ENCODE assay signal across 17 cellular contexts in genomic region chr11:9823439-9823838, GRCh38.
DNase-seq lines count a peak whose midpoint lies in the region; ATAC-seq, FAIRE-seq and TF ChIP-seq lines count a peak whose summit lies in the region.
"Had no signal": no experiment of that assay in that cellular context is flagged by ENCODE, and none has a peak within 500 bp of the region (broad histone marks: within the 10 kb centered on the region; RNA-seq: fewer than 3 reads in every experiment).

No MANE protein-coding gene starts in this region.

- no peak for TF ChIP-seq CTCF in astrocyte (IDR thresholded peaks at IDR 0.05; ENCODE audit: insufficient read depth, low read depth, low read length)
- TF ChIP-seq CTCF in keratinocyte (optimal IDR thresholded peaks at IDR 0.05 in 1 of 3, IDR thresholded peaks at IDR 0.05 in 1 of 3, conservative IDR thresholded peaks at IDR 0.05 in 1 of 3; ENCODE audit: extremely low read depth in 1 of 3, insufficient read depth in 2 of 3, low read length in 3 of 3), result no peak
- no peak for TF ChIP-seq CTCF in RWPE1 (conservative IDR thresholded peaks at IDR 0.05; ENCODE audit: low read depth)

- no peak for DNase-seq in activated T-cell treated with anti-CD3 and anti-CD28 coated beads, Interleukin-2, amount 50 U/mL, for 72 hours
- DNase-seq in activated T-cell treated with anti-CD3 and anti-CD28 coated beads, Interleukin-2, amount 50 U/mL, for 24 hours, result no peak
- no peak for DNase-seq in astrocyte (ENCODE audit: low read depth)
- DNase-seq in keratinocyte (ENCODE audit: low read depth, low spot score), result no peak
- DNase-seq in AG08395 (ENCODE audit: low spot score), result no peak
- DNase-seq in RWPE1 (ENCODE audit: low spot score), result no peak
- no peak for DNase-seq in 8988T
- DNase-seq: KBM-7, NCI-H1092 treated with DMSO at 0.1 percent for 48 hours, NCI-H1694 treated with DMSO at 0.1 percent for 48 hours, NCI-H748 treated with DMSO at 0.1 percent for 48 hours, PC-9 had no signal

- POLR2A ChIA-PET in RWPE1 (lab: Yijun Ruan, JAX; ENCODE audit: low non-redundant PET), result no interaction called here

- H3K4me3 ChIP-seq in astrocyte (ENCODE audit: insufficient read depth, low read depth, low read length), result no peak overlapping the region
- no peak overlapping the region for H3K4me3 ChIP-seq in keratinocyte (ENCODE audit: control insufficient read depth in 2 of 3, extremely low read depth in 1 of 3, insufficient read depth in 2 of 3, low read depth in 1 of 3, low read length in 3 of 3)
- H3K4me3 ChIP-seq: GM12878, PC-9 had no signal

- H3K27ac Mint-ChIP-seq in activated T-cell treated with anti-CD3 and anti-CD28 coated beads, Interleukin-2, amount 50 U/mL, for 72 hours, result peak overlapping the region; percentile 35
- H3K27ac Mint-ChIP-seq in activated T-cell treated with anti-CD3 and anti-CD28 coated beads, Interleukin-2, amount 50 U/mL, for 24 hours, result no peak overlapping the region
- peak overlapping the region; percentile 42 for H3K27ac Mint-ChIP-seq in astrocyte (ENCODE audit: unreplicated experiment)
- H3K27ac Mint-ChIP-seq in stimulated activated memory B cell treated with anti-CD40 and anti-IgM and Interleukin-4, amounts not matched to agents 10 μg/mL and 1 μg/mL and 100 μg/mL, for 72 hours, result peak overlapping the region; percentile 1
- H3K27ac Mint-ChIP-seq: CD14-positive monocyte had no signal

- no peaks in the 10 kb centered on the region for H3K9me3 Mint-ChIP-seq in activated T-cell treated with anti-CD3 and anti-CD28 coated beads, Interleukin-2, amount 50 U/mL, for 72 hours
- no peaks in the 10 kb centered on the region for H3K9me3 Mint-ChIP-seq in activated T-cell treated with anti-CD3 and anti-CD28 coated beads, Interleukin-2, amount 50 U/mL, for 24 hours
- no peaks in the 10 kb centered on the region for H3K9me3 Mint-ChIP-seq in astrocyte (ENCODE audit: unreplicated experiment)
- no peaks in the 10 kb centered on the region for H3K9me3 Mint-ChIP-seq in stimulated activated memory B cell treated with anti-CD40 and anti-IgM and Interleukin-4, amounts not matched to agents 10 μg/mL and 1 μg/mL and 100 μg/mL, for 72 hours
- H3K9me3 Mint-ChIP-seq: CD14-positive monocyte had no signal

- peaks cover 0 to 2% of the 10 kb centered on the region in 2 donors for H3K36me3 Mint-ChIP-seq in activated T-cell treated with anti-CD3 and anti-CD28 coated beads, Interleukin-2, amount 50 U/mL, for 72 hours (ENCODE audit: insufficient read depth in 2 of 2)
- H3K36me3 Mint-ChIP-seq in activated T-cell treated with anti-CD3 and anti-CD28 coated beads, Interleukin-2, amount 50 U/mL, for 24 hours (ENCODE audit: low read depth), result no peaks in the 10 kb centered on the region
- H3K36me3 Mint-ChIP-seq in astrocyte (ENCODE audit: low read depth, unreplicated experiment), result peaks cover 6% of the 10 kb centered on the region
- no peaks in the 10 kb centered on the region for H3K36me3 Mint-ChIP-seq in stimulated activated memory B cell treated with anti-CD40 and anti-IgM and Interleukin-4, amounts not matched to agents 10 μg/mL and 1 μg/mL and 100 μg/mL, for 72 hours

- H3K79me2 ChIP-seq in astrocyte (ENCODE audit: insufficient read depth, low read length), result no peaks in the 10 kb centered on the region
- H3K79me2 ChIP-seq in keratinocyte (ENCODE audit: control insufficient read depth, insufficient read depth, low read length), result no peaks in the 10 kb centered on the region

- H3K27ac ChIP-seq in astrocyte (ENCODE audit: low read depth, low read length) (no peak overlapping the region), keratinocyte (ENCODE audit: control insufficient read depth, insufficient read depth, low read length) (no peak overlapping the region), RWPE1 (no peak overlapping the region)
- H3K27ac ChIP-seq: HL-60, PC-9 had no signal

- H3K4me3 Mint-ChIP-seq in activated T-cell treated with anti-CD3 and anti-CD28 coated beads, Interleukin-2, amount 50 U/mL, for 72 hours, result no peak overlapping the region
- no peak overlapping the region for H3K4me3 Mint-ChIP-seq in activated T-cell treated with anti-CD3 and anti-CD28 coated beads, Interleukin-2, amount 50 U/mL, for 24 hours
- H3K4me3 Mint-ChIP-seq in astrocyte (ENCODE audit: unreplicated experiment), result no peak overlapping the region
- no peak overlapping the region for H3K4me3 Mint-ChIP-seq in stimulated activated memory B cell treated with anti-CD40 and anti-IgM and Interleukin-4, amounts not matched to agents 10 μg/mL and 1 μg/mL and 100 μg/mL, for 72 hours
- H3K4me3 Mint-ChIP-seq: CD14-positive monocyte had no signal

- H3K36me3 ChIP-seq in astrocyte (ENCODE audit: insufficient read depth, low read length), result no peaks in the 10 kb centered on the region
- no peaks in the 10 kb centered on the region for H3K36me3 ChIP-seq in keratinocyte (ENCODE audit: control insufficient read depth in 2 of 2, extremely low read depth in 1 of 2, insufficient read depth in 2 of 2, low read length in 2 of 2)

- no peak overlapping the region for H3K4me2 ChIP-seq in astrocyte (ENCODE audit: low read length)
- no peak overlapping the region for H3K4me2 ChIP-seq in keratinocyte (ENCODE audit: control insufficient read depth, extremely low read depth, insufficient read depth, low read depth, low read length)
- H3K4me2 ChIP-seq: PC-9 had no signal

- FAIRE-seq in astrocyte (lab: Jason Lieb, UNC) (no peak), keratinocyte (lab: Jason Lieb, UNC) (no peak)
- FAIRE-seq: GM12878 had no signal

- H2AFZ ChIP-seq in astrocyte (ENCODE audit: low read depth, low read length), result no peak overlapping the region
- peak overlapping the region; percentile 11 for H2AFZ ChIP-seq in keratinocyte (ENCODE audit: control insufficient read depth, low read length)
- H2AFZ ChIP-seq: PC-9 had no signal

- H3K9ac ChIP-seq in astrocyte (ENCODE audit: low read length) (no peak overlapping the region), keratinocyte (ENCODE audit: control insufficient read depth, extremely low read depth, insufficient read depth, low read length) (no peak overlapping the region)

- ATAC-seq in activated T-cell treated with anti-CD3 and anti-CD28 coated beads, Interleukin-2, amount 50 U/mL, for 72 hours (replicated peaks in 1 of 2), result no peak
- ATAC-seq in stimulated activated memory B cell treated with anti-CD40 and anti-IgM and Interleukin-4, amounts not matched to agents 10 μg/mL and 1 μg/mL and 100 μg/mL, for 72 hours, result no peak
- ATAC-seq: GM12878, Right ventricle myocardium inferior had no signal

- peaks cover 4% of the 10 kb centered on the region for H3K4me1 ChIP-seq in astrocyte (ENCODE audit: insufficient read depth, low read length)
- peaks cover 29% of the 10 kb centered on the region for H3K4me1 ChIP-seq in keratinocyte (ENCODE audit: control insufficient read depth, extremely low read depth, insufficient read depth, low read length)

- no peaks in the 10 kb centered on the region for H3K27me3 Mint-ChIP-seq in activated T-cell treated with anti-CD3 and anti-CD28 coated beads, Interleukin-2, amount 50 U/mL, for 72 hours (ENCODE audit: low read depth)
- no peaks in the 10 kb centered on the region for H3K27me3 Mint-ChIP-seq in activated T-cell treated with anti-CD3 and anti-CD28 coated beads, Interleukin-2, amount 50 U/mL, for 24 hours
- no peaks in the 10 kb centered on the region for H3K27me3 Mint-ChIP-seq in astrocyte (ENCODE audit: low read depth, unreplicated experiment)
- no peaks in the 10 kb centered on the region for H3K27me3 Mint-ChIP-seq in stimulated activated memory B cell treated with anti-CD40 and anti-IgM and Interleukin-4, amounts not matched to agents 10 μg/mL and 1 μg/mL and 100 μg/mL, for 72 hours

- H3K9me3 ChIP-seq in astrocyte (ENCODE audit: insufficient read depth, low read depth, low read length), result no peaks in the 10 kb centered on the region
- H3K9me3 ChIP-seq in keratinocyte (ENCODE audit: control insufficient read depth, low read depth, low read length), result no peaks in the 10 kb centered on the region

- peaks cover 35% of the 10 kb centered on the region for H3K4me1 Mint-ChIP-seq in activated T-cell treated with anti-CD3 and anti-CD28 coated beads, Interleukin-2, amount 50 U/mL, for 72 hours (ENCODE audit: low read depth)
- H3K4me1 Mint-ChIP-seq in activated T-cell treated with anti-CD3 and anti-CD28 coated beads, Interleukin-2, amount 50 U/mL, for 24 hours (ENCODE audit: low read depth), result peaks cover 15% of the 10 kb centered on the region
- H3K4me1 Mint-ChIP-seq in astrocyte (ENCODE audit: low read depth, unreplicated experiment), result peaks cover 22% of the 10 kb centered on the region
- H3K4me1 Mint-ChIP-seq in stimulated activated memory B cell treated with anti-CD40 and anti-IgM and Interleukin-4, amounts not matched to agents 10 μg/mL and 1 μg/mL and 100 μg/mL, for 72 hours, result peaks cover 8% of the 10 kb centered on the region
- H3K4me1 Mint-ChIP-seq: CD14-positive monocyte had no signal

- CTCF ChIA-PET in RWPE1 (lab: Yijun Ruan, JAX), result interaction anchor here (0.6 kb wide), 1 partner anchor 1886 kb away, joined by 3 read pairs; no protein-coding TSS in a partner anchor

- H3K27me3 ChIP-seq in astrocyte (ENCODE audit: insufficient read depth, low read length) (no peaks in the 10 kb centered on the region), keratinocyte (ENCODE audit: control insufficient read depth, extremely low read depth, insufficient read depth, low read length) (no peaks in the 10 kb centered on the region)

- no peaks in the 10 kb centered on the region for H4K20me1 ChIP-seq in astrocyte (ENCODE audit: insufficient read depth, low read length)
- no peaks in the 10 kb centered on the region for H4K20me1 ChIP-seq in keratinocyte (ENCODE audit: control insufficient read depth, extremely low read depth, insufficient read depth, low read length)

- dilution Hi-C loops in keratinocyte (cut with MboI; ENCODE audit: extremely low pct_ligation_motif_present, low sequenced_read_pairs), result no loop called here

- H3K9me1 ChIP-seq in keratinocyte (ENCODE audit: control insufficient read depth, extremely low read depth, insufficient read depth, low read length), result no peaks in the 10 kb centered on the region
